In genomic region chr10:22704348-22705341, GRCh38 we compare ENCODE assay signal across 13 cellular contexts. TPM values are rescaled to one million over a fixed set of nuclear protein-coding genes. Genes with fewer than 3 reads are reported as not detected.
A peak's percentile ranks its signal among the peaks of the same experiment; 100 is the strongest.
DNase-seq lines count a peak whose midpoint lies in the region; ATAC-seq and TF ChIP-seq lines count a peak whose summit lies in the region.
"Had no signal": no experiment of that assay in that cellular context is flagged by ENCODE, and none has a peak within 500 bp of the region (broad histone marks: within the 10 kb centered on the region; RNA-seq: fewer than 3 reads in every experiment).

No MANE protein-coding gene starts in this region.

- H3K9me3 Mint-ChIP-seq in CD4-positive, alpha-beta T cell, result no peaks in the 10 kb centered on the region
- no peaks in the 10 kb centered on the region for H3K9me3 Mint-ChIP-seq in activated T-helper 17 cell treated with anti-CD3 and anti-CD28 coated beads, Interleukin-2, amount 50 U/mL, for 72 hours
- H3K9me3 Mint-ChIP-seq: H9 had no signal

- H3K27me3 Mint-ChIP-seq in CD4-positive, alpha-beta T cell, result no peaks in the 10 kb centered on the region
- H3K27me3 Mint-ChIP-seq in activated T-helper 17 cell treated with anti-CD3 and anti-CD28 coated beads, Interleukin-2, amount 50 U/mL, for 72 hours, result no peaks in the 10 kb centered on the region

- ATAC-seq in CD4-positive, alpha-beta T cell (ENCODE audit: poor library complexity), result no peak
- ATAC-seq in GM18907 (IDR thresholded peaks at IDR 0.05; ENCODE audit: unreplicated experiment), result peak; percentile 63
- ATAC-seq in HG03045 (IDR thresholded peaks at IDR 0.05; ENCODE audit: unreplicated experiment), result peak; percentile 41
- ATAC-seq in activated T-helper 17 cell treated with anti-CD3 and anti-CD28 coated beads, Interleukin-2, amount 50 U/mL, for 72 hours (replicated peaks), result no peak
- ATAC-seq: left colon had no signal

- no peak for DNase-seq in CD4-positive, alpha-beta T cell
- DNase-seq in D341Med (ENCODE audit: low spot score), result no peak
- DNase-seq in activated CD4-positive, CD25-positive, alpha-beta regulatory T cell (lab: John Stamatoyannopoulos, UW), result no peak
- DNase-seq in retina, result no peak
- no peak for DNase-seq in GM13977 (ENCODE audit: low spot score)
- DNase-seq: DMS153, H9, left colon had no signal

- POLR2A ChIA-PET in CD4-positive, alpha-beta T cell (lab: Charles Lee), result interaction anchor here (0.7 to 2.7 kb wide), 10 partner anchors 9 to 115 kb away, joined by 3 to 13 read pairs (median 3); partner anchors contain the start of gene PIP4K2A

- in situ Hi-C loops in GM13977 (cut with MboI; ENCODE audit: low pct_unique_long_range_greater_than_20kb, low sequenced_read_pairs, unreplicated experiment), result no loop called here

- intact Hi-C loops in CD4-positive, alpha-beta T cell (cut with DNase I, micrococcal nuclease), result no loop called here

- peaks cover 99% of the 10 kb centered on the region for H3K4me1 Mint-ChIP-seq in CD4-positive, alpha-beta T cell (ENCODE audit: low read depth)
- H3K4me1 Mint-ChIP-seq in activated T-helper 17 cell treated with anti-CD3 and anti-CD28 coated beads, Interleukin-2, amount 50 U/mL, for 72 hours, result peaks cover 80% of the 10 kb centered on the region

- TF ChIP-seq CTCF in CD4-positive, alpha-beta T cell (IDR thresholded peaks at IDR 0.05), result no peak
- TF ChIP-seq CTCF in GM13977 (IDR thresholded peaks at IDR 0.05; ENCODE audit: extremely low read depth, insufficient read depth, missing control alignments), result no peak

- H3K27ac ChIP-seq in CD4-positive, alpha-beta T cell (ENCODE audit: low read depth, low read length), result no peak overlapping the region
- H3K27ac ChIP-seq: RWPE1, skin epidermis had no signal

- CTCF ChIA-PET in CD4-positive, alpha-beta T cell (lab: Charles Lee), result interaction anchor here (0.7 to 1.2 kb wide), 4 partner anchors 9 to 284 kb away, joined by 3 to 4 read pairs (median 4); partner anchors contain the start of gene PIP4K2A

- peaks cover 48% of the 10 kb centered on the region for H3K36me3 Mint-ChIP-seq in CD4-positive, alpha-beta T cell (ENCODE audit: low read depth)
- H3K36me3 Mint-ChIP-seq in activated T-helper 17 cell treated with anti-CD3 and anti-CD28 coated beads, Interleukin-2, amount 50 U/mL, for 72 hours (ENCODE audit: low read depth), result peaks cover 31% of the 10 kb centered on the region

- H3K27me3 ChIP-seq in CD4-positive, alpha-beta T cell (ENCODE audit: control insufficient read depth, insufficient read depth, low read length), result no peaks in the 10 kb centered on the region

- H3K27ac Mint-ChIP-seq in CD4-positive, alpha-beta T cell, result peak overlapping the region; percentile 83
- peak overlapping the region; percentile 67 for H3K27ac Mint-ChIP-seq in activated T-helper 17 cell treated with anti-CD3 and anti-CD28 coated beads, Interleukin-2, amount 50 U/mL, for 72 hours

- peak overlapping the region; percentile 63 for H3K4me3 Mint-ChIP-seq in CD4-positive, alpha-beta T cell
- H3K4me3 Mint-ChIP-seq in activated T-helper 17 cell treated with anti-CD3 and anti-CD28 coated beads, Interleukin-2, amount 50 U/mL, for 72 hours, result peak overlapping the region; percentile 38
- H3K4me3 Mint-ChIP-seq: H9 had no signal

- H3K9me3 ChIP-seq in CD4-positive, alpha-beta T cell (ENCODE audit: control insufficient read depth, low read length), result no peaks in the 10 kb centered on the region

RNA-seq across cellular contexts. Expression of gene PIP4K2A, which starts 9.7 kb away (rescaled TPM):
- 10 to 100 TPM; 75.4 to 87.2 TPM for total RNA-seq in CD4-positive, alpha-beta T cell
- 100 to 1,000 TPM in 1 of 2 donors, 10 to 100 TPM in 1; 86.1 to 111 TPM for total RNA-seq in activated T-helper 17 cell treated with anti-CD3 and anti-CD28 coated beads, Interleukin-2, amount 50 U/mL, for 72 hours

Comparison
In these comparisons a context has a peak if more than half of its experiments do, and no peak if none do; other contexts are left out.
1. ATAC-seq: peak in GM18907 (single experiment) and HG03045 (single experiment); none in CD4-positive, alpha-beta T cell (single experiment) and activated T-helper 17 cell treated with anti-CD3 and anti-CD28 coated beads, Interleukin-2, amount 50 U/mL, for 72 hours (single experiment).